In the genomic region with DNA sequence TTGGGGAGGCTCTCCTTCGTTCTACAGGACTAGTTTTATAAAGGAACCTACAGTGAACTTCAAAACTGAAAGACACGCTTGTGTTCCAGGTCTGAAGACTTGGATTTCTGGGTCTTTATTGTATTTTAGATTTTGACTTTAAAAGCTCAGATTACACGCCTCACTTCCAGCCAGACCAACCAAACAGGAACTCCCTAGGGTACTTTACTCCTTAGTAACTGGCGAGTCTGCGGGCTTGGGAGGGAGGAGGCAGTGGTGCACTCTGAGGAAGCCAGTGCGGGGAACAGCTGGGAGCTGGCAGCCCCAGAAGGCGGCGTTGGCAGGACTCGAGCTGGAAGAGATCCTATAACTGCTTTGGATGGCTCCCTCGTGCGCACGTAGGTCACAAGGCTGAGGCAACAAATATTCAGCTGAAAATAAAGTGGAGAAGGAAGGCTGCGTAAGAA, we compare ENCODE assay signal across 8 cellular contexts. TPM values are rescaled to one million over a fixed set of nuclear protein-coding genes. Genes with fewer than 3 reads are reported as not detected.
A peak's percentile ranks its signal among the peaks of the same experiment; 100 is the strongest.
DNase-seq lines count a peak whose midpoint lies in the region; ATAC-seq and TF ChIP-seq lines count a peak whose summit lies in the region.

No MANE protein-coding gene starts in this region.

- peak; percentile 28 for ATAC-seq in activated CD8-positive, alpha-beta T cell treated with anti-CD3 and anti-CD28 coated beads, Interleukin-2, amount 10 ng/mL, durations not matched to agents 7 days and 5 days

- WGBS in urinary bladder, result under 1% methylated on average over 13 of the region's 13 CpGs

- H3K36me3 Mint-ChIP-seq in activated CD8-positive, alpha-beta T cell treated with anti-CD3 and anti-CD28 coated beads, Interleukin-2, amount 10 ng/mL, durations not matched to agents 7 days and 5 days (ENCODE audit: low read depth), result no peaks in the 10 kb centered on the region

- no peaks in the 10 kb centered on the region for H3K36me3 ChIP-seq in urinary bladder (ENCODE audit: insufficient read depth)

- CTCF ChIA-PET in activated CD8-positive, alpha-beta T cell treated with anti-CD3 and anti-CD28 coated beads, Interleukin-2, amount 10 ng/mL, durations not matched to agents 7 days and 5 days (lab: Charles Lee), result no interaction called here

- peak overlapping the region; percentile 57 for H3K4me3 ChIP-seq in fibroblast of pulmonary artery (replicated peaks; ENCODE audit: low read depth, low read length)
- peak overlapping the region; percentile 35 for H3K4me3 ChIP-seq in urinary bladder (ENCODE audit: low read depth, low read length)

- peak overlapping the region; percentile 65 for H3K4me3 Mint-ChIP-seq in activated CD8-positive, alpha-beta T cell treated with anti-CD3 and anti-CD28 coated beads, Interleukin-2, amount 10 ng/mL, durations not matched to agents 7 days and 5 days

- H3K27me3 Mint-ChIP-seq in activated CD8-positive, alpha-beta T cell treated with anti-CD3 and anti-CD28 coated beads, Interleukin-2, amount 10 ng/mL, durations not matched to agents 7 days and 5 days (ENCODE audit: low read depth), result peaks cover 3% of the 10 kb centered on the region

- peaks cover 11% of the 10 kb centered on the region for H3K4me1 Mint-ChIP-seq in activated CD8-positive, alpha-beta T cell treated with anti-CD3 and anti-CD28 coated beads, Interleukin-2, amount 10 ng/mL, durations not matched to agents 7 days and 5 days (ENCODE audit: low read depth)

- no peaks in the 10 kb centered on the region for H3K4me1 ChIP-seq in urinary bladder (ENCODE audit: insufficient read depth)

- POLR2A ChIA-PET in activated CD8-positive, alpha-beta T cell treated with anti-CD3 and anti-CD28 coated beads, Interleukin-2, amount 10 ng/mL, durations not matched to agents 7 days and 5 days (lab: Charles Lee), result interaction anchor here (1.0 kb wide), 1 partner anchor 142 kb away, joined by 3 read pairs; no protein-coding TSS in a partner anchor

- TF ChIP-seq CTCF in fibroblast of pulmonary artery (IDR thresholded peaks at IDR 0.05; ENCODE audit: low read length, missing control alignments), result no peak

- DNase-seq in stimulated activated CD4-positive, alpha-beta T cell treated with anti-CD3 and anti-CD28 coated beads, Interleukin-15, amount 100 ng/mL, for 24 hours, result peak; percentile 22
- no peak for DNase-seq in stimulated activated CD4-positive, alpha-beta T cell treated with anti-CD3 and anti-CD28 coated beads, Interleukin-4, amount 100 ng/mL, for 4 hours
- DNase-seq in NCI-H1694 treated with DMSO at 0.1 percent for 48 hours (lab: John Stamatoyannopoulos, UW) (peak; percentile 58), fibroblast of pulmonary artery (ENCODE audit: low read depth) (peak; percentile 80), myocyte (ENCODE audit: low read depth) (peak; percentile 85)
- peak; percentile 20 for DNase-seq in activated CD8-positive, alpha-beta T cell treated with anti-CD3 and anti-CD28 coated beads, Interleukin-2, amount 10 ng/mL, durations not matched to agents 7 days and 5 days
- no peak for DNase-seq in central memory CD4-positive, alpha-beta T cell

- H3K27ac ChIP-seq in urinary bladder (ENCODE audit: low read depth), result peak overlapping the region; percentile 67

- H3K9me3 Mint-ChIP-seq in activated CD8-positive, alpha-beta T cell treated with anti-CD3 and anti-CD28 coated beads, Interleukin-2, amount 10 ng/mL, durations not matched to agents 7 days and 5 days (ENCODE audit: insufficient read depth), result no peaks in the 10 kb centered on the region

- no peak overlapping the region for H3K27ac Mint-ChIP-seq in activated CD8-positive, alpha-beta T cell treated with anti-CD3 and anti-CD28 coated beads, Interleukin-2, amount 10 ng/mL, durations not matched to agents 7 days and 5 days

RNA-seq across cellular contexts. Expression of a gene that starts 0.4 kb away (rescaled TPM):
- under 1 TPM; 0.21 to 0.44 TPM for total RNA-seq in activated CD8-positive, alpha-beta T cell treated with anti-CD3 and anti-CD28 coated beads, Interleukin-2, amount 10 ng/mL, durations not matched to agents 7 days and 5 days
- total RNA-seq in myocyte (11.9 and 12.9 TPM in 2 replicates), urinary bladder (3.4 TPM)
- 8.9 TPM for polyA plus RNA-seq in myocyte (2012)
- polyA plus RNA-seq in urinary bladder, result 5.3 TPM

Comparison
In these comparisons a context has a peak if more than half of its experiments do, and no peak if none do; other contexts are left out.
1. DNase-seq: peak in stimulated activated CD4-positive, alpha-beta T cell treated with anti-CD3 and anti-CD28 coated beads, Interleukin-15, amount 100 ng/mL, for 24 hours (single experiment), NCI-H1694 treated with DMSO at 0.1 percent for 48 hours (single experiment), activated CD8-positive, alpha-beta T cell treated with anti-CD3 and anti-CD28 coated beads, Interleukin-2, amount 10 ng/mL, durations not matched to agents 7 days and 5 days (single experiment), fibroblast of pulmonary artery (single experiment) and myocyte (single experiment); none in stimulated activated CD4-positive, alpha-beta T cell treated with anti-CD3 and anti-CD28 coated beads, Interleukin-4, amount 100 ng/mL, for 4 hours (0 of 2) and central memory CD4-positive, alpha-beta T cell (single experiment).